In genomic region chr11:131917634-131918384, GRCh38 we compare ENCODE assay signal across 15 cellular contexts.
A peak's percentile ranks its signal among the peaks of the same experiment; 100 is the strongest.
DNase-seq lines count a peak whose midpoint lies in the region; ATAC-seq and TF ChIP-seq lines count a peak whose summit lies in the region.
"Had no signal": no experiment of that assay in that cellular context is flagged by ENCODE, and none has a peak within 500 bp of the region (broad histone marks: within the 10 kb centered on the region; RNA-seq: fewer than 3 reads in every experiment).

No MANE protein-coding gene starts in this region.

- H3K9me3 ChIP-seq in heart left ventricle (no peaks in the 10 kb centered on the region), body of pancreas (no peaks in the 10 kb centered on the region)
- H3K9me3 ChIP-seq: BLaER1 had no signal

- no peaks in the 10 kb centered on the region for H3K9me3 Mint-ChIP-seq in stimulated activated memory B cell treated with anti-CD40 and anti-IgM and Interleukin-4, amounts not matched to agents 10 μg/mL and 1 μg/mL and 100 μg/mL, for 72 hours

- no peak overlapping the region for H3K4me3 Mint-ChIP-seq in stimulated activated memory B cell treated with anti-CD40 and anti-IgM and Interleukin-4, amounts not matched to agents 10 μg/mL and 1 μg/mL and 100 μg/mL, for 72 hours
- H3K4me3 Mint-ChIP-seq: CD8-positive, alpha-beta memory T cell; IgD-negative memory B cell had no signal

- no peak for DNase-seq in left ventricle myocardium superior
- DNase-seq in heart left ventricle = no peak
- peak; percentile 27 to 71 (median 43) for DNase-seq in body of pancreas
- peak; percentile 27 to 56 for DNase-seq in erythroblast (lab: John Stamatoyannopoulos, UW)
- no peak for DNase-seq in COLO668 (lab: John Stamatoyannopoulos, UW; ENCODE audit: unreplicated experiment)
- no peak for DNase-seq in NCI-H2171 treated with DMSO at 0.1 percent for 48 hours (lab: John Stamatoyannopoulos, UW)
- DNase-seq: 8988T; AML-193; CD8-positive, alpha-beta memory T cell had no signal

- TF ChIP-seq POLR2A in heart left ventricle (IDR thresholded peaks at IDR 0.05) (no peak), body of pancreas (IDR thresholded peaks at IDR 0.05) (no peak), erythroblast (IDR thresholded peaks at IDR 0.05; ENCODE audit: low read length) (no peak)

- ATAC-seq in left ventricle myocardium superior (peak; percentile 17), heart left ventricle (no peak), body of pancreas (peak; percentile 70), HG03378 (IDR thresholded peaks at IDR 0.05; ENCODE audit: unreplicated experiment) (no peak)
- peak; percentile 34 for ATAC-seq in stimulated activated memory B cell treated with anti-CD40 and anti-IgM and Interleukin-4, amounts not matched to agents 10 μg/mL and 1 μg/mL and 100 μg/mL, for 72 hours
- ATAC-seq: GM12878, HCT116 had no signal

- H3K27ac Mint-ChIP-seq in stimulated activated memory B cell treated with anti-CD40 and anti-IgM and Interleukin-4, amounts not matched to agents 10 μg/mL and 1 μg/mL and 100 μg/mL, for 72 hours = no peak overlapping the region
- H3K27ac Mint-ChIP-seq: CD8-positive, alpha-beta memory T cell; IgD-negative memory B cell had no signal

- H3K36me3 ChIP-seq in heart left ventricle (no peaks in the 10 kb centered on the region), body of pancreas (replicated peaks in 1 of 2; ENCODE audit: insufficient read depth in 1 of 2, low read depth in 2 of 2) (no peaks in the 10 kb centered on the region)
- H3K36me3 ChIP-seq: BLaER1 had no signal

- peaks cover 0 to 16% (median 3%) of the 10 kb centered on the region in 9 donors for H3K27me3 ChIP-seq in heart left ventricle
- no peaks in the 10 kb centered on the region for H3K27me3 ChIP-seq in body of pancreas
- H3K27me3 ChIP-seq: BLaER1 had no signal

- H3K4me1 ChIP-seq in heart left ventricle (no peaks in the 10 kb centered on the region), body of pancreas (peaks cover 14% of the 10 kb centered on the region)
- H3K4me1 ChIP-seq: BLaER1 had no signal

- intact Hi-C loops in left ventricle myocardium superior (cut with micrococcal nuclease) = no loop called here
- intact Hi-C loops in heart left ventricle (cut with DNase I) = loop anchor here in 2 of 10 donors (10.0 kb wide), 1 partner anchor 207 kb away; no protein-coding TSS in a partner anchor
- intact Hi-C loops in body of pancreas (cut with DNase I) = no loop called here

- no peak for TF ChIP-seq CTCF in heart left ventricle (IDR thresholded peaks at IDR 0.05)
- no peak for TF ChIP-seq CTCF in body of pancreas (IDR thresholded peaks at IDR 0.05)

- no peak overlapping the region for H3K4me3 ChIP-seq in heart left ventricle
- H3K4me3 ChIP-seq in body of pancreas = no peak overlapping the region
- H3K4me3 ChIP-seq: BLaER1, GM12878 had no signal

- H3K36me3 Mint-ChIP-seq in stimulated activated memory B cell treated with anti-CD40 and anti-IgM and Interleukin-4, amounts not matched to agents 10 μg/mL and 1 μg/mL and 100 μg/mL, for 72 hours = no peaks in the 10 kb centered on the region
- H3K36me3 Mint-ChIP-seq: CD8-positive, alpha-beta memory T cell had no signal

- H3K27ac ChIP-seq in heart left ventricle (no peak overlapping the region), body of pancreas (peak overlapping the region in 1 of 4 donors; percentile 7)
- H3K27ac ChIP-seq: BLaER1 had no signal

- WGBS in heart left ventricle, 4 donors = 64 to 76% (median 67%) methylated on average over 12 of the region's 12 CpGs
- 48% methylated on average over 10 to 12 of the region's 12 CpGs for WGBS in body of pancreas, 2 donors

- peaks cover 8% of the 10 kb centered on the region for H3K27me3 Mint-ChIP-seq in stimulated activated memory B cell treated with anti-CD40 and anti-IgM and Interleukin-4, amounts not matched to agents 10 μg/mL and 1 μg/mL and 100 μg/mL, for 72 hours

- H3K4me1 Mint-ChIP-seq in stimulated activated memory B cell treated with anti-CD40 and anti-IgM and Interleukin-4, amounts not matched to agents 10 μg/mL and 1 μg/mL and 100 μg/mL, for 72 hours = no peaks in the 10 kb centered on the region
- H3K4me1 Mint-ChIP-seq: CD8-positive, alpha-beta memory T cell; IgD-negative memory B cell had no signal

Comparison
In these comparisons a context has a peak if more than half of its experiments do, and no peak if none do; other contexts are left out.
1. ATAC-seq: peak in left ventricle myocardium superior (single experiment), body of pancreas (single experiment) and stimulated activated memory B cell treated with anti-CD40 and anti-IgM and Interleukin-4, amounts not matched to agents 10 μg/mL and 1 μg/mL and 100 μg/mL, for 72 hours (single experiment); none in heart left ventricle (0 of 4) and HG03378 (single experiment).
2. DNase-seq: peak in body of pancreas (4 of 4) and erythroblast (2 of 2); none in left ventricle myocardium superior (single experiment), heart left ventricle (0 of 5), COLO668 (single experiment) and NCI-H2171 treated with DMSO at 0.1 percent for 48 hours (single experiment).